8 cellular contexts compared by ENCODE assay signal in genomic region chr16:68844211-68844564, GRCh38. TPM values are rescaled to one million over a fixed set of nuclear protein-coding genes. Genes with fewer than 3 reads are reported as not detected.
DNase-seq lines count a peak whose midpoint lies in the region; ATAC-seq and TF ChIP-seq lines count a peak whose summit lies in the region.

No MANE protein-coding gene starts in this region.

- H3K4me2 ChIP-seq in fibroblast of lung (ENCODE audit: extremely low read depth, insufficient read depth, low read length): peak overlapping the region; percentile 83

- H3K27ac ChIP-seq in RWPE1 (peak overlapping the region; percentile 85), fibroblast of lung (ENCODE audit: insufficient read depth, low read length) (peak overlapping the region; percentile 81)

- H3K4me3 ChIP-seq in fibroblast of lung (replicated peaks in 1 of 4; ENCODE audit: control extremely low read depth in 1 of 4, insufficient read depth in 1 of 4, low read depth in 3 of 4, low read length in 4 of 4): peak overlapping the region; percentile 79 to 94 (median 88)
- H3K4me3 ChIP-seq in retinal pigment epithelial cell (ENCODE audit: low read length): peak overlapping the region; percentile 90

- H3K79me2 ChIP-seq in fibroblast of lung (ENCODE audit: control insufficient read depth, insufficient read depth, low read length): peaks cover 2% of the 10 kb centered on the region

- no peak for DNase-seq in RWPE1 (ENCODE audit: low spot score)
- no peak for DNase-seq in fibroblast of lung (ENCODE audit: low read depth in 2 of 2)
- no peak for DNase-seq in retinal pigment epithelial cell (ENCODE audit: low read depth)
- no peak for DNase-seq in NCI-H1417 (lab: John Stamatoyannopoulos, UW)
- DNase-seq in hepatic stellate cell (ENCODE audit: low spot score): no peak
- no peak for DNase-seq in NCI-H1436 treated with DMSO at 0.1 percent for 48 hours (lab: John Stamatoyannopoulos, UW)

- POLR2A ChIA-PET in RWPE1 (lab: Yijun Ruan, JAX; ENCODE audit: low non-redundant PET): no interaction called here

- no peaks in the 10 kb centered on the region for H3K4me1 ChIP-seq in fibroblast of lung (ENCODE audit: control insufficient read depth, extremely low read depth, insufficient read depth, low read length)

- H3K27me3 ChIP-seq in fibroblast of lung (ENCODE audit: control insufficient read depth, insufficient read depth, low read length): no peaks in the 10 kb centered on the region

- peak; percentile 22 for ATAC-seq in GM18502 (IDR thresholded peaks at IDR 0.05; ENCODE audit: poor library complexity, unreplicated experiment)
- no peak for ATAC-seq in HG02759 (IDR thresholded peaks at IDR 0.05; ENCODE audit: unreplicated experiment)

- TF ChIP-seq CTCF in RWPE1 (conservative IDR thresholded peaks at IDR 0.05; ENCODE audit: low read depth) (peak; percentile 5; the same call in 1 of the 2 replicates), fibroblast of lung (conservative IDR thresholded peaks at IDR 0.05 in 1 of 2, IDR thresholded peaks at IDR 0.05 in 1 of 2; ENCODE audit: low read depth in 1 of 2, low read length in 2 of 2) (no peak), retinal pigment epithelial cell (conservative IDR thresholded peaks at IDR 0.05; ENCODE audit: low read depth, low read length) (no peak)

- CTCF ChIA-PET in RWPE1 (lab: Yijun Ruan, JAX): interaction anchor here (0.6 to 0.7 kb wide), 2 partner anchors 178 to 314 kb away, joined by 3 read pairs; no protein-coding TSS in a partner anchor

- peak overlapping the region; percentile 91 for H2AFZ ChIP-seq in fibroblast of lung (ENCODE audit: low read length)

- no peaks in the 10 kb centered on the region for H4K20me1 ChIP-seq in fibroblast of lung (ENCODE audit: control insufficient read depth, extremely low read depth, insufficient read depth, low read length)

- no peaks in the 10 kb centered on the region for H3K9me3 ChIP-seq in fibroblast of lung (ENCODE audit: control insufficient read depth, insufficient read depth, low read depth, low read length)

- no peaks in the 10 kb centered on the region for H3K36me3 ChIP-seq in fibroblast of lung (ENCODE audit: control insufficient read depth, insufficient read depth, low read length)

- peak overlapping the region; percentile 81 for H3K9ac ChIP-seq in fibroblast of lung (ENCODE audit: insufficient read depth, low read length)

RNA-seq across cellular contexts. Expression of gene TANGO6, which starts 0.9 kb away (rescaled TPM):
- 22.6 and 29.9 TPM in 2 replicates for total RNA-seq in fibroblast of lung
- 6.5 and 8.6 TPM in 2 replicates for polyA plus RNA-seq in fibroblast of lung
- 6.7 and 10.0 TPM in 2 replicates for polyA plus RNA-seq in fibroblast of lung (2012)
- polyA minus RNA-seq in fibroblast of lung (ENCODE audit: low replicate concordance): 51.1 and 130 TPM in 2 replicates
